Comparison of ENCODE assay signal across 8 cellular contexts in genomic region chr20:3820048-3820900, GRCh38. TPM values are rescaled to one million over a fixed set of nuclear protein-coding genes. Genes with fewer than 3 reads are reported as not detected.
DNase-seq lines count a peak whose midpoint lies in the region; ATAC-seq and TF ChIP-seq lines count a peak whose summit lies in the region.

AP5S1 (plus strand) TSS chr20:3820547; CDS start chr20:3822118, 1,571 bp downstream.

- peak within 1 kb of the TSS; percentile 94 for H3K4me3 Mint-ChIP-seq in glutamatergic neuron (ENCODE audit: unreplicated experiment)

- DNase-seq in GM12864 (ENCODE audit: low read depth), result peak; percentile 89
- DNase-seq in NCI-H1092 treated with DMSO at 0.1 percent for 48 hours (lab: John Stamatoyannopoulos, UW), result peak; percentile 96
- peak; percentile 57 for DNase-seq in SKM-1 (lab: John Stamatoyannopoulos, UW; ENCODE audit: unreplicated experiment)
- peak; percentile 94 to 96 for DNase-seq in activated naive CD4-positive, alpha-beta T cell treated with anti-CD3 and anti-CD28 coated beads, Interleukin-2, amount 50 U/mL, for 72 hours (ENCODE audit: low spot score in 2 of 2)
- peak; percentile 98 for DNase-seq in glutamatergic neuron
- peak; percentile 96 to 98 (median 97) for DNase-seq in ovary
- peak; percentile 98 for DNase-seq in tibial artery

- intact Hi-C loops in ovary (cut with DNase I) (loop anchor here in 2 of 4 donors (2.0 kb wide), 2 partner anchors 25 to 33 kb away; partner anchors contain the start of gene CENPB (in 2 of the 2)), tibial artery (cut with DNase I; ENCODE audit: low total_unique reads) (loop anchor here (2.0 to 5.0 kb wide), 2 partner anchors 33 to 37 kb away; partner anchors contain the start of gene CENPB)

- ATAC-seq in HG02623 (IDR thresholded peaks at IDR 0.05; ENCODE audit: unreplicated experiment), result peak; percentile 78
- ATAC-seq in activated naive CD4-positive, alpha-beta T cell treated with anti-CD3 and anti-CD28 coated beads, Interleukin-2, amount 50 U/mL, for 72 hours, result peak; percentile 86 to 90

- no peak for TF ChIP-seq EP300 in ovary (IDR thresholded peaks at IDR 0.05)

- H3K9me3 ChIP-seq in ovary, result no peaks in the 10 kb centered on the region
- no peaks in the 10 kb centered on the region for H3K9me3 ChIP-seq in tibial artery

- no peaks in the 10 kb centered on the region for H3K9me3 Mint-ChIP-seq in activated naive CD4-positive, alpha-beta T cell treated with anti-CD3 and anti-CD28 coated beads, Interleukin-2, amount 50 U/mL, for 72 hours
- peaks cover 15% of the 10 kb centered on the region for H3K9me3 Mint-ChIP-seq in glutamatergic neuron (ENCODE audit: unreplicated experiment)

- peaks cover 0 to 14% of the 10 kb centered on the region in 2 donors for H3K36me3 Mint-ChIP-seq in activated naive CD4-positive, alpha-beta T cell treated with anti-CD3 and anti-CD28 coated beads, Interleukin-2, amount 50 U/mL, for 72 hours
- H3K36me3 Mint-ChIP-seq in glutamatergic neuron (ENCODE audit: unreplicated experiment), result no peaks in the 10 kb centered on the region

- H3K4me3 ChIP-seq in GM12864 (ENCODE audit: low read depth, low read length) (peak within 1 kb of the TSS; percentile 78), ovary (peak within 1 kb of the TSS; percentile 82), tibial artery (peak within 1 kb of the TSS; percentile 60 to 76)

- H3K4me1 Mint-ChIP-seq in glutamatergic neuron (ENCODE audit: low read depth, unreplicated experiment), result peaks cover 15% of the 10 kb centered on the region

- H3K36me3 ChIP-seq in ovary (no peaks in the 10 kb centered on the region), tibial artery (peaks cover 18 to 33% (median 27%) of the 10 kb centered on the region in 3 donors)

- H3K27me3 Mint-ChIP-seq in glutamatergic neuron (ENCODE audit: unreplicated experiment), result peaks cover 11% of the 10 kb centered on the region

- TF ChIP-seq CTCF in GM12864 (IDR thresholded peaks at IDR 0.05; ENCODE audit: low read depth, low read length, missing control alignments) (peak; percentile 87), glutamatergic neuron (IDR thresholded peaks at IDR 0.05; ENCODE audit: partially characterized antibody, unreplicated experiment) (peak; percentile 99), ovary (IDR thresholded peaks at IDR 0.05) (peak; percentile 100), tibial artery (IDR thresholded peaks at IDR 0.05) (peak; percentile 99 to 100)

- TF ChIP-seq POLR2A in ovary (IDR thresholded peaks at IDR 0.05), result peak; percentile 62

- WGBS in ovary, 3 donors, result 0% methylated on average over 64 to 96 of the region's 96 CpGs

- peak within 1 kb of the TSS; percentile 98 to 99 for H3K27ac ChIP-seq in ovary
- peak within 1 kb of the TSS; percentile 94 to 95 for H3K27ac ChIP-seq in tibial artery

- H3K4me1 ChIP-seq in ovary (ENCODE audit: insufficient read depth), result peaks cover 6% of the 10 kb centered on the region
- H3K4me1 ChIP-seq in tibial artery, result peaks cover 0 to 17% (median 13%) of the 10 kb centered on the region in 4 donors

- H3K27ac Mint-ChIP-seq in activated naive CD4-positive, alpha-beta T cell treated with anti-CD3 and anti-CD28 coated beads, Interleukin-2, amount 50 U/mL, for 72 hours, result peak within 1 kb of the TSS; percentile 96 to 97
- H3K27ac Mint-ChIP-seq in glutamatergic neuron (ENCODE audit: unreplicated experiment), result peak within 1 kb of the TSS; percentile 87

- H3K27me3 ChIP-seq in ovary, result no peaks in the 10 kb centered on the region
- no peaks in the 10 kb centered on the region for H3K27me3 ChIP-seq in tibial artery

RNA-seq across cellular contexts. Expression of gene AP5S1, which starts in this region (rescaled TPM):
- 10 to 100 TPM; 10.6 to 17.8 TPM for total RNA-seq in activated naive CD4-positive, alpha-beta T cell treated with anti-CD3 and anti-CD28 coated beads, Interleukin-2, amount 50 U/mL, for 72 hours
- 8.1 TPM for total RNA-seq in glutamatergic neuron (ENCODE audit: unreplicated experiment)
- 10 to 100 TPM in 5 of 7 donors, 1 to 10 TPM in 2; 6.8 to 15.3 (median 12.0) TPM for total RNA-seq in ovary
- polyA plus RNA-seq in ovary, result 1 to 10 TPM; 2.9 to 6.8 TPM

Comparison
In these comparisons a context has a peak if more than half of its experiments do, and no peak if none do; other contexts are left out.
1. Peak in every context shown above with its lines: DNase-seq, ATAC-seq, H3K4me3 ChIP-seq and H3K27ac ChIP-seq.